Comparison of ENCODE assay signal across 12 cellular contexts in the genomic region with DNA sequence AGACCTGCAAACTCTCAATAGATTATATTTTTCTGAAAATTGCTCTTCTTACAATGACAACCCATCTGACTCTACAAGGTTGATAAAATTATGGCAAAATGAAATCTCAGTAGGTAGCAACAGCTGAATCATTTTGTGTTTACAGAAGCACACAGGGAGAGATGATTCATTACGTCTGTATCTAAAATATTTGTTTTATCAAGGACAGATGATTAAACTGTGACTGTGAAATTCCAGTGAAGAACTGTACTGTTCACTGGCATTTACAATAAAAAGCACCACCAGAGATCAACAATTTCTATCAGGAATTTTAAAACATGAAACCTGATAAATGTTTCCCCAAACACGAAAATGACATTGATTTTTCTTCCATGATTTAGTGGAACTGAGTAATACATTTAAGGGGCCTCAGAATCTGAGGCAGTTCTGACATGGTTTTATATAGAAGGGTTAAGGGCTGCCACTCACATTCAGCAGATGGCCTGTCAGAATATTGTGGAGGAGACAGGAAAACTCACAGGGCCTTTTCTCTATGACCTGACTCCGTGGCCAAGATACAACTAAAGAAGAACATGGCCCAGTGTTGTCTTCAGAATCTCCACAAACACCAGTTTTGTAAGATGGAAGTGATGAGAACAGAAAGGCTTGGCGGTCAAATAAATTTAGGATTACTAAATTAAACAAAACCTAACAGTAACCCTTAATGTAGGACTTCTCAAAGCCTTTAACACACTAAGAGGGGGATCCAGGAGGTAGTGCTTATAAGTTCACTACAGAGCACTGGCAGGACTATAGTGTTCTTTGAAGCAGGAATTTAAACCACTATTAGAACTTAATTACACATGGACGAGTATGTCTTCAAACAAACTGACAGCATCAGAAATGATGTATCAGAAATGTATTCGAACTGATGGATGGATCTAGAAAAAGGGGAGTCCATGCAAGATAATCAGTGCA. TPM values are rescaled to one million over a fixed set of nuclear protein-coding genes. Genes with fewer than 3 reads are reported as not detected.
DNase-seq lines count a peak whose midpoint lies in the region; ATAC-seq and TF ChIP-seq lines count a peak whose summit lies in the region.
"Had no signal": no experiment of that assay in that cellular context is flagged by ENCODE, and none has a peak within 500 bp of the region (broad histone marks: within the 10 kb centered on the region; RNA-seq: fewer than 3 reads in every experiment).

No MANE protein-coding gene starts in this region.

- no peaks in the 10 kb centered on the region for H3K9me3 Mint-ChIP-seq in chondrocyte (ENCODE audit: low read depth)
- H3K9me3 Mint-ChIP-seq: T-helper 2 cell treated with Interferon-gamma antibody and Interleukin-4, amounts not matched to agents 5 μg/mL and 100 μg/mL, for 36 hours had no signal

- no peak for TF ChIP-seq CTCF in LNCaP clone FGC (IDR thresholded peaks at IDR 0.05; ENCODE audit: control insufficient read depth, extremely low read depth, insufficient read depth)
- TF ChIP-seq CTCF in chondrocyte (IDR thresholded peaks at IDR 0.05), result no peak
- TF ChIP-seq CTCF in kidney epithelial cell (IDR thresholded peaks at IDR 0.05; ENCODE audit: insufficient read depth, low read length, poor library complexity, severe bottlenecking), result no peak

- H3K27me3 Mint-ChIP-seq in chondrocyte (ENCODE audit: low read depth), result no peaks in the 10 kb centered on the region

- peaks cover 19% of the 10 kb centered on the region for H3K36me3 Mint-ChIP-seq in chondrocyte (ENCODE audit: low read depth)

- no peaks in the 10 kb centered on the region for H3K27me3 ChIP-seq in kidney epithelial cell (ENCODE audit: control insufficient read depth, insufficient read depth, low read length)

- H3K4me3 ChIP-seq in LNCaP clone FGC (ENCODE audit: low read depth, low read length) (no peak overlapping the region), kidney epithelial cell (ENCODE audit: low read depth, low read length) (no peak overlapping the region)

- peaks cover 35% of the 10 kb centered on the region for H3K4me1 Mint-ChIP-seq in chondrocyte (ENCODE audit: low read depth)

- H3K4me3 Mint-ChIP-seq in chondrocyte (ENCODE audit: unreplicated experiment), result no peak overlapping the region
- H3K4me3 Mint-ChIP-seq: T-helper 2 cell treated with Interferon-gamma antibody and Interleukin-4, amounts not matched to agents 5 μg/mL and 100 μg/mL, for 36 hours had no signal

- peak overlapping the region; percentile 83 for H3K27ac Mint-ChIP-seq in chondrocyte (ENCODE audit: unreplicated experiment)
- H3K27ac Mint-ChIP-seq: T-helper 2 cell treated with Interferon-gamma antibody and Interleukin-4, amounts not matched to agents 5 μg/mL and 100 μg/mL, for 36 hours had no signal

- DNase-seq in AG08396 (ENCODE audit: low spot score) (peak; percentile 43), LNCaP clone FGC (ENCODE audit: low read depth) (peak; percentile 46), chondrocyte (ENCODE audit: low spot score) (no peak), kidney epithelial cell (ENCODE audit: low read depth) (peak; percentile 69), SIG-M5 treated with dmso at 0.1 percent for 504 hours (lab: John Stamatoyannopoulos, UW; ENCODE audit: unreplicated experiment) (no peak), NCI-H2227 (lab: John Stamatoyannopoulos, UW; ENCODE audit: unreplicated experiment) (no peak), cortex of kidney (lab: John Stamatoyannopoulos, UW) (no peak)
- DNase-seq: COR-L47; effector memory CD4-positive, alpha-beta T cell; NCI-H510A had no signal

- H3K36me3 ChIP-seq in kidney epithelial cell (ENCODE audit: control insufficient read depth, insufficient read depth, low read length), result no peaks in the 10 kb centered on the region

- no peak for ATAC-seq in HG03469 (IDR thresholded peaks at IDR 0.05; ENCODE audit: unreplicated experiment)

RNA-seq across cellular contexts. Expression of a gene that starts 25.9 kb away (rescaled TPM):
- 9.1 to 22.2 TPM (median 9.7 TPM) in 3 replicates for total RNA-seq in chondrocyte
- total RNA-seq in kidney epithelial cell, result 6.2 and 7.6 TPM in 2 replicates

Comparison
In these comparisons a context has a peak if more than half of its experiments do, and no peak if none do; other contexts are left out.
1. DNase-seq: peak in AG08396 (single experiment), LNCaP clone FGC (single experiment) and kidney epithelial cell (single experiment); none in chondrocyte (single experiment), SIG-M5 treated with dmso at 0.1 percent for 504 hours (single experiment), NCI-H2227 (single experiment) and cortex of kidney (single experiment).